Comparison of ENCODE assay signal across 19 cellular contexts in genomic region chr10:64191304-64191703, GRCh38.
"Had no signal": no experiment of that assay in that cellular context is flagged by ENCODE, and none has a peak within 500 bp of the region (broad histone marks: within the 10 kb centered on the region; RNA-seq: fewer than 3 reads in every experiment).

No MANE protein-coding gene starts in this region.

- H3K9me3 Mint-ChIP-seq: activated B cell treated with CpG ODN at 0.5 μM for 24 hours; nephron; stimulated activated naive CD8-positive, alpha-beta T cell treated with anti-CD3 and anti-CD28 coated beads, Interleukin-15, Interleukin-2, amounts not matched to agents 100 ng/mL and 50 ng/mL, for 24 hours; type B pancreatic cell had no signal

- H3K4me1 ChIP-seq: foreskin keratinocyte, lower lobe of right lung, prostate gland, sigmoid colon, spleen had no signal

- H3K27ac Mint-ChIP-seq: activated B cell treated with CpG ODN at 0.5 μM for 24 hours; activated CD8-positive, alpha-beta T cell treated with anti-CD3 and anti-CD28 coated beads, Interleukin-2, amount 10 ng/mL, durations not matched to agents 7 days and 5 days; activated naive CD8-positive, alpha-beta T cell treated with anti-CD3 and anti-CD28 coated beads for 36 hours; activated T-cell treated with anti-CD3 and anti-CD28 coated beads, Interleukin-2, amount 50 U/mL, for 72 hours; nephron; stimulated activated naive CD8-positive, alpha-beta T cell treated with anti-CD3 and anti-CD28 coated beads, Interleukin-15, Interleukin-2, amounts not matched to agents 100 ng/mL and 50 ng/mL, for 24 hours; type B pancreatic cell had no signal

- H3K27ac ChIP-seq: foreskin keratinocyte, lower lobe of right lung, prostate gland, sigmoid colon, spleen had no signal

- ATAC-seq: activated CD8-positive, alpha-beta T cell treated with anti-CD3 and anti-CD28 coated beads, Interleukin-2, amount 10 ng/mL, durations not matched to agents 7 days and 5 days; activated T-cell treated with anti-CD3 and anti-CD28 coated beads, Interleukin-2, amount 50 U/mL, for 72 hours; foreskin keratinocyte; lower lobe of right lung had no signal

- DNase-seq: activated B cell treated with CpG ODN at 0.5 μM for 24 hours; activated CD4-positive, alpha-beta T cell treated with anti-CD3 and anti-CD28 coated beads for 48 hours; activated CD8-positive, alpha-beta memory T cell treated with anti-CD3 and anti-CD28 coated beads, Interleukin-2, amount 50 U/mL, for 48 hours; activated CD8-positive, alpha-beta T cell treated with anti-CD3 and anti-CD28 coated beads, Interleukin-2, amount 10 ng/mL, durations not matched to agents 7 days and 5 days; activated gamma-delta T cell treated with Interleukin-2 at 50 U/mL for 16 hours; activated naive CD8-positive, alpha-beta T cell treated with anti-CD3 and anti-CD28 coated beads for 36 hours; activated T-cell treated with anti-CD3 and anti-CD28 coated beads, Interleukin-2, amount 50 U/mL, for 72 hours; cerebellar nuclear complex; effector CD8-positive, alpha-beta T cell; foreskin keratinocyte; head of caudate nucleus; kidney glomerular epithelial cell; lower lobe of right lung; sigmoid colon; spleen had no signal

- H3K4me3 Mint-ChIP-seq: activated B cell treated with CpG ODN at 0.5 μM for 24 hours; activated CD8-positive, alpha-beta T cell treated with anti-CD3 and anti-CD28 coated beads, Interleukin-2, amount 10 ng/mL, durations not matched to agents 7 days and 5 days; activated naive CD8-positive, alpha-beta T cell treated with anti-CD3 and anti-CD28 coated beads for 36 hours; activated T-cell treated with anti-CD3 and anti-CD28 coated beads, Interleukin-2, amount 50 U/mL, for 72 hours; nephron; stimulated activated naive CD8-positive, alpha-beta T cell treated with anti-CD3 and anti-CD28 coated beads, Interleukin-15, Interleukin-2, amounts not matched to agents 100 ng/mL and 50 ng/mL, for 24 hours; type B pancreatic cell had no signal

- H3K27me3 ChIP-seq: foreskin keratinocyte, sigmoid colon, spleen had no signal

- H3K36me3 Mint-ChIP-seq: activated naive CD8-positive, alpha-beta T cell treated with anti-CD3 and anti-CD28 coated beads for 36 hours; type B pancreatic cell had no signal

- H3K4me3 ChIP-seq: lower lobe of right lung, prostate gland, sigmoid colon, spleen had no signal

- H3K36me3 ChIP-seq: lower lobe of right lung, prostate gland, sigmoid colon, spleen had no signal

- H3K27me3 Mint-ChIP-seq: activated B cell treated with CpG ODN at 0.5 μM for 24 hours; activated naive CD8-positive, alpha-beta T cell treated with anti-CD3 and anti-CD28 coated beads for 36 hours; stimulated activated naive CD8-positive, alpha-beta T cell treated with anti-CD3 and anti-CD28 coated beads, Interleukin-15, Interleukin-2, amounts not matched to agents 100 ng/mL and 50 ng/mL, for 24 hours; type B pancreatic cell had no signal

- H3K4me1 Mint-ChIP-seq: activated B cell treated with CpG ODN at 0.5 μM for 24 hours; activated naive CD8-positive, alpha-beta T cell treated with anti-CD3 and anti-CD28 coated beads for 36 hours had no signal

- H3K9me3 ChIP-seq: lower lobe of right lung, prostate gland, sigmoid colon had no signal
